Comparison of ENCODE assay signal across 17 cellular contexts in genomic region chr5:148995791-148996190, GRCh38.
"Had no signal": no experiment of that assay in that cellular context is flagged by ENCODE, and none has a peak within 500 bp of the region (broad histone marks: within the 10 kb centered on the region; RNA-seq: fewer than 3 reads in every experiment).

No MANE protein-coding gene starts in this region.

- H3K4me3 ChIP-seq: hepatocyte, right atrium auricular region had no signal

- H3K27me3 ChIP-seq: hepatocyte, right atrium auricular region had no signal

- H3K4me3 Mint-ChIP-seq: activated CD4-positive, alpha-beta T cell treated with anti-CD3 and anti-CD28 coated beads, Interleukin-2, amount 10 ng/mL, durations not matched to agents 7 days and 5 days; activated T-helper 1 cell treated with anti-CD3 and anti-CD28 coated beads, Interleukin-12 subunit alpha, Interleukin-12 subunit beta, Interleukin-2, Interleukin-4 antibody, amounts not matched to agents 30 ng/mL and 10 ng/mL and 1 ng/mL, durations not matched to agents 14 hours and 24 hours and 36 hours; endodermal cell; naive thymus-derived CD8-positive, alpha-beta T cell; T-helper 1 cell treated with Interleukin-12 subunit alpha and Interleukin-12 subunit beta and Interleukin-4 antibody, amounts not matched to agents 30 μg/mL and 1 μg/mL, for 36 hours; type B pancreatic cell had no signal

- H3K9me3 Mint-ChIP-seq: activated CD4-positive, alpha-beta T cell treated with anti-CD3 and anti-CD28 coated beads, Interleukin-2, amount 10 ng/mL, durations not matched to agents 7 days and 5 days; activated T-helper 1 cell treated with anti-CD3 and anti-CD28 coated beads, Interleukin-12 subunit alpha, Interleukin-12 subunit beta, Interleukin-2, Interleukin-4 antibody, amounts not matched to agents 30 ng/mL and 10 ng/mL and 1 ng/mL, durations not matched to agents 14 hours and 24 hours and 36 hours; endodermal cell; naive thymus-derived CD8-positive, alpha-beta T cell; T-helper 1 cell treated with Interleukin-12 subunit alpha and Interleukin-12 subunit beta and Interleukin-4 antibody, amounts not matched to agents 30 μg/mL and 1 μg/mL, for 36 hours; type B pancreatic cell had no signal

- H3K4me1 Mint-ChIP-seq: activated CD4-positive, alpha-beta T cell treated with anti-CD3 and anti-CD28 coated beads, Interleukin-2, amount 10 ng/mL, durations not matched to agents 7 days and 5 days; endodermal cell; naive thymus-derived CD8-positive, alpha-beta T cell had no signal

- H3K36me3 ChIP-seq: right atrium auricular region had no signal

- ATAC-seq: left lobe of liver; naive thymus-derived CD8-positive, alpha-beta T cell; stimulated activated naive CD8-positive, alpha-beta T cell treated with anti-CD3 and anti-CD28 coated beads, Interleukin-15, Interleukin-2, amounts not matched to agents 100 U/mL and 50 U/mL, for 24 hours had no signal

- H3K36me3 Mint-ChIP-seq: naive thymus-derived CD8-positive, alpha-beta T cell; type B pancreatic cell had no signal

- H3K27ac ChIP-seq: hepatocyte, right atrium auricular region had no signal

- DNase-seq: activated CD4-positive, alpha-beta T cell treated with anti-CD3 and anti-CD28 coated beads, Interleukin-2, amount 10 ng/mL, durations not matched to agents 7 days and 5 days; activated CD4-positive, CD25-positive, alpha-beta regulatory T cell; activated CD8-positive, alpha-beta memory T cell treated with anti-CD3 and anti-CD28 coated beads for 24 hours; activated naive CD4-positive, alpha-beta T cell; endodermal cell; islet precursor cell; naive thymus-derived CD8-positive, alpha-beta T cell; small intestine; stimulated activated CD4-positive, alpha-beta T cell treated with anti-CD3 and anti-CD28 coated beads, Interleukin-4, amount 100 ng/mL, for 4 hours; stimulated activated CD8-positive, alpha-beta memory T cell treated with anti-CD3 and anti-CD28 coated beads, Interleukin-4, amount 100 ng/mL, for 48 hours; stimulated activated naive CD8-positive, alpha-beta T cell treated with anti-CD3 and anti-CD28 coated beads, Interleukin-15, Interleukin-2, amounts not matched to agents 100 U/mL and 50 U/mL, for 24 hours had no signal

- H3K9me3 ChIP-seq: right atrium auricular region had no signal

- H3K27ac Mint-ChIP-seq: activated CD4-positive, alpha-beta T cell treated with anti-CD3 and anti-CD28 coated beads, Interleukin-2, amount 10 ng/mL, durations not matched to agents 7 days and 5 days; activated T-helper 1 cell treated with anti-CD3 and anti-CD28 coated beads, Interleukin-12 subunit alpha, Interleukin-12 subunit beta, Interleukin-2, Interleukin-4 antibody, amounts not matched to agents 30 ng/mL and 10 ng/mL and 1 ng/mL, durations not matched to agents 14 hours and 24 hours and 36 hours; endodermal cell; T-helper 1 cell treated with Interleukin-12 subunit alpha and Interleukin-12 subunit beta and Interleukin-4 antibody, amounts not matched to agents 30 μg/mL and 1 μg/mL, for 36 hours; type B pancreatic cell had no signal

- H3K79me2 ChIP-seq: hepatocyte had no signal

- H2AFZ ChIP-seq: hepatocyte had no signal
